In genomic region chr10:18658992-18659783, GRCh38 we compare ENCODE assay signal across 8 cellular contexts.
A peak's percentile ranks its signal among the peaks of the same experiment; 100 is the strongest.
DNase-seq lines count a peak whose midpoint lies in the region; ATAC-seq lines count a peak whose summit lies in the region.

ARL5B (plus strand) TSS chr10:18659431; CDS start chr10:18659638, 207 bp downstream.

- no peaks in the 10 kb centered on the region for H3K9me3 Mint-ChIP-seq in central memory CD8-positive, alpha-beta T cell

- peak; percentile 97 for DNase-seq in AG08395 (ENCODE audit: low spot score)
- peak; percentile 96 for DNase-seq in NCI-H226
- DNase-seq in activated CD4-positive, CD25-positive, alpha-beta regulatory T cell (lab: John Stamatoyannopoulos, UW): peak; percentile 86 to 92 (median 90)
- peak; percentile 85 to 89 for DNase-seq in central memory CD8-positive, alpha-beta T cell (ENCODE audit: low spot score in 2 of 2)
- DNase-seq in iris pigment epithelial cell (ENCODE audit: low read depth): peak; percentile 99
- peak; percentile 95 to 96 for DNase-seq in stimulated activated CD4-positive, alpha-beta T cell treated with anti-CD3 and anti-CD28 coated beads, Interleukin-12 subunit alpha, Interleukin-12 subunit beta, amount 100 ng/mL, for 24 hours (ENCODE audit: low read depth in 2 of 2)

- peaks cover 14% of the 10 kb centered on the region for H3K36me3 Mint-ChIP-seq in central memory CD8-positive, alpha-beta T cell (ENCODE audit: insufficient read depth)

- H3K4me3 Mint-ChIP-seq in central memory CD8-positive, alpha-beta T cell: peak within 1 kb of the TSS; percentile 92

- H3K4me1 Mint-ChIP-seq in central memory CD8-positive, alpha-beta T cell: peaks cover 41% of the 10 kb centered on the region

- H3K27me3 Mint-ChIP-seq in central memory CD8-positive, alpha-beta T cell: no peaks in the 10 kb centered on the region

- peak within 1 kb of the TSS; percentile 95 for H3K27ac Mint-ChIP-seq in central memory CD8-positive, alpha-beta T cell (ENCODE audit: low read depth)

- ATAC-seq in GM18909 (IDR thresholded peaks at IDR 0.05; ENCODE audit: poor library complexity, unreplicated experiment) (peak; percentile 90), HG03175 (IDR thresholded peaks at IDR 0.05; ENCODE audit: unreplicated experiment) (peak; percentile 87)
- ATAC-seq in central memory CD8-positive, alpha-beta T cell (replicated peaks; ENCODE audit: extremely low read depth, poor library complexity, severe bottlenecking): peak; percentile 96

Comparison
In these comparisons a context has a peak if more than half of its experiments do, and no peak if none do; other contexts are left out.
1. Peak in every context shown above with its lines: DNase-seq and ATAC-seq.